Comparison of ENCODE assay signal across 1 cellular context in genomic region chr12:121464331-121464730, GRCh38.
TF ChIP-seq lines count a peak whose summit lies in the region.

No MANE protein-coding gene starts in this region.

TF ChIP-seq in SK-N-SH, 30 proteins besides CTCF, POLR2A, EP300 and RAD21:
- TF ChIP-seq POLR2AphosphoS5 (IDR thresholded peaks at IDR 0.05; ENCODE audit: low read depth, low read length) (no peak), FOXM1 (IDR thresholded peaks at IDR 0.05; ENCODE audit: low read depth) (no peak), TCF12 (IDR thresholded peaks at IDR 0.05) (no peak), GATA2 (CRISPR knock-in tag; IDR thresholded peaks at IDR 0.05) (no peak), NFIC (IDR thresholded peaks at IDR 0.05; ENCODE audit: borderline replicate concordance) (no peak), RXRA (IDR thresholded peaks at IDR 0.05; ENCODE audit: borderline replicate concordance, low read depth) (no peak), FOXJ3 (CRISPR knock-in tag; IDR thresholded peaks at IDR 0.05) (no peak), CHD2 (IDR thresholded peaks at IDR 0.05; ENCODE audit: low read length, partially characterized antibody) (no peak), EZH2phosphoT487 (IDR thresholded peaks at IDR 0.05; ENCODE audit: borderline replicate concordance, low read depth) (no peak), RFX5 (IDR thresholded peaks at IDR 0.05; ENCODE audit: low read length) (no peak), REST (IDR thresholded peaks at IDR 0.05; ENCODE audit: low read depth, low read length) (no peak), ELF1 (IDR thresholded peaks at IDR 0.05) (no peak), YY1 (IDR thresholded peaks at IDR 0.05; ENCODE audit: low read depth) (no peak)
